ENCODE assay signal across 1 cellular context in genomic region chr17:82255573-82255972, GRCh38.
TF ChIP-seq lines count a peak whose summit lies in the region.

No MANE protein-coding gene starts in this region.

TF ChIP-seq in GM23338, 12 proteins besides CTCF, POLR2A, EP300 and RAD21:
- TF ChIP-seq ETS1 (IDR thresholded peaks at IDR 0.05) (no peak), ZNF331 (CRISPR knock-in tag; IDR thresholded peaks at IDR 0.05; ENCODE audit: low read depth) (no peak), EZH2 (IDR thresholded peaks at IDR 0.05; ENCODE audit: low read depth, unreplicated experiment) (no peak), STAT1 (IDR thresholded peaks at IDR 0.05; ENCODE audit: unreplicated experiment) (no peak), EZH2phosphoT487 (IDR thresholded peaks at IDR 0.05; ENCODE audit: unreplicated experiment) (no peak)
